Comparison of ENCODE assay signal across 26 cellular contexts in genomic region chr15:39014682-39015081, GRCh38.
A peak's percentile ranks its signal among the peaks of the same experiment; 100 is the strongest.
DNase-seq lines count a peak whose midpoint lies in the region; ATAC-seq, FAIRE-seq and TF ChIP-seq lines count a peak whose summit lies in the region.
"Had no signal": no experiment of that assay in that cellular context is flagged by ENCODE, and none has a peak within 500 bp of the region (broad histone marks: within the 10 kb centered on the region; RNA-seq: fewer than 3 reads in every experiment).

No MANE protein-coding gene starts in this region.

- H3K4me2 ChIP-seq in HepG2 (ENCODE audit: low read depth, low read length) (no peak overlapping the region), hepatocyte (no peak overlapping the region), trophoblast cell (ENCODE audit: low read length) (peak overlapping the region; percentile 34)
- H3K4me2 ChIP-seq: BLaER1 treated with 17β-estradiol and CSF1 and Interleukin-3, amounts not matched to agents 10 nM and 100 nM had no signal

- CTCF ChIA-PET in HepG2 (lab: Yijun Ruan, JAX; ENCODE audit: low intra/inter-chr PET ratio, low total read pairs), result no interaction called here

- no peak overlapping the region for H2AK5ac ChIP-seq in trophoblast cell (ENCODE audit: low read length)

- TF ChIP-seq POLR2A in HepG2 (IDR thresholded peaks at IDR 0.05; ENCODE audit: insufficient read depth in 1 of 2, low read depth in 2 of 2, low read length in 2 of 2) (no peak), right lobe of liver (IDR thresholded peaks at IDR 0.05) (no peak)

- no peak overlapping the region for H4K12ac ChIP-seq in trophoblast cell (ENCODE audit: low read depth, low read length)

- no peak overlapping the region for H4K91ac ChIP-seq in trophoblast cell (ENCODE audit: low read depth, low read length)

- peaks cover 2% of the 10 kb centered on the region for H3K79me1 ChIP-seq in trophoblast cell (ENCODE audit: low read length)

- H4K8ac ChIP-seq in trophoblast cell (ENCODE audit: low read depth, low read length), result no peak overlapping the region

- ATAC-seq in HepG2 (no peak), right lobe of liver (no peak), esophagus mucosa (no peak)
- ATAC-seq: GM12878 had no signal

- H3K4me1 ChIP-seq in HepG2 (ENCODE audit: insufficient read depth, low read length) (no peaks in the 10 kb centered on the region), right lobe of liver (no peaks in the 10 kb centered on the region), hepatocyte (ENCODE audit: insufficient read depth) (no peaks in the 10 kb centered on the region), trophoblast cell (ENCODE audit: control insufficient read depth in 1 of 2, insufficient read depth in 2 of 2, low read length in 2 of 2) (no peaks in the 10 kb centered on the region)
- H3K4me1 ChIP-seq: BE2C had no signal

- H2AFZ ChIP-seq in HepG2 (ENCODE audit: low read length) (no peak overlapping the region), hepatocyte (no peak overlapping the region), trophoblast cell (ENCODE audit: insufficient read depth, low read length, poor library complexity) (no peak overlapping the region)
- H2AFZ ChIP-seq: GM23248 had no signal

- no peak overlapping the region for H3K23ac ChIP-seq in trophoblast cell (ENCODE audit: low read length)

- H3K14ac ChIP-seq in trophoblast cell (ENCODE audit: low read length), result no peak overlapping the region

- H3K9ac ChIP-seq in HepG2 (ENCODE audit: insufficient read depth, low read depth, low read length) (no peak overlapping the region), trophoblast cell (ENCODE audit: low read length) (no peak overlapping the region)
- H3K9ac ChIP-seq: BLaER1 treated with 17β-estradiol and CSF1 and Interleukin-3, amounts not matched to agents 10 nM and 100 nM; GM23248 had no signal

- H2BK12ac ChIP-seq in trophoblast cell (ENCODE audit: low read length), result no peak overlapping the region

- H2BK5ac ChIP-seq in trophoblast cell (ENCODE audit: low read depth, low read length, poor library complexity), result no peak overlapping the region

- POLR2A ChIA-PET in HepG2 (lab: Yijun Ruan, JAX), result no interaction called here

- H3K4me3 ChIP-seq in HepG2 (replicated peaks in 1 of 3; ENCODE audit: insufficient read depth in 1 of 3, low read depth in 2 of 3, low read length in 3 of 3), result no peak overlapping the region
- no peak overlapping the region for H3K4me3 ChIP-seq in right lobe of liver
- H3K4me3 ChIP-seq in hepatocyte, result no peak overlapping the region
- H3K4me3 ChIP-seq in trophoblast cell (ENCODE audit: low read depth, low read length), result no peak overlapping the region
- H3K4me3 ChIP-seq: BLaER1 treated with 17β-estradiol and CSF1 and Interleukin-3, amounts not matched to agents 10 nM and 100 nM; GM12878; GM23248 had no signal

- H2BK120ac ChIP-seq in trophoblast cell (ENCODE audit: insufficient read depth, low read length, poor library complexity), result no peak overlapping the region

- H4K20me1 ChIP-seq in HepG2 (ENCODE audit: insufficient read depth, low read length) (no peaks in the 10 kb centered on the region), hepatocyte (ENCODE audit: insufficient read depth, poor library complexity, severe bottlenecking) (no peaks in the 10 kb centered on the region)
- H4K20me1 ChIP-seq: BLaER1 treated with 17β-estradiol and CSF1 and Interleukin-3, amounts not matched to agents 10 nM and 100 nM had no signal

- H3K9me2 ChIP-seq in hepatocyte (replicated peaks; ENCODE audit: insufficient read depth), result no peaks in the 10 kb centered on the region

- no peak for FAIRE-seq in HepG2 (lab: Jason Lieb, UNC)
- FAIRE-seq: A204.1, D721Med, GM12878, GM19239, H1 had no signal

- H3K18ac ChIP-seq in trophoblast cell (ENCODE audit: low read length), result no peak overlapping the region

- intact Hi-C loops in HepG2 (cut with micrococcal nuclease; ENCODE audit: unreplicated experiment), result no loop called here
- intact Hi-C loops in right lobe of liver (cut with DNase I), result no loop called here

- H3K36me3 ChIP-seq in HepG2 (replicated peaks in 1 of 2; ENCODE audit: control insufficient read depth in 1 of 2, insufficient read depth in 2 of 2, low read length in 2 of 2) (no peaks in the 10 kb centered on the region), right lobe of liver (no peaks in the 10 kb centered on the region), hepatocyte (replicated peaks; ENCODE audit: insufficient read depth, low read depth) (no peaks in the 10 kb centered on the region), trophoblast cell (ENCODE audit: control insufficient read depth in 1 of 2, insufficient read depth in 2 of 2, low read length in 2 of 2) (no peaks in the 10 kb centered on the region)
- H3K36me3 ChIP-seq: BE2C; BLaER1 treated with 17β-estradiol and CSF1 and Interleukin-3, amounts not matched to agents 10 nM and 100 nM had no signal

- no peak overlapping the region for H3K4ac ChIP-seq in trophoblast cell (ENCODE audit: low read depth, low read length)

- H3K27ac ChIP-seq in HepG2 (ENCODE audit: extremely low read length, insufficient read depth, low read length) (no peak overlapping the region), right lobe of liver (no peak overlapping the region), hepatocyte (peak overlapping the region; percentile 33), trophoblast cell (ENCODE audit: low read depth, low read length) (peak overlapping the region; percentile 31)
- H3K27ac ChIP-seq: 22Rv1; BLaER1 treated with 17β-estradiol and CSF1 and Interleukin-3, amounts not matched to agents 10 nM and 100 nM; GM23248 had no signal

- 0% methylated on average over 1 of the region's 1 CpG for WGBS in HepG2 (ENCODE audit: low lambda C conversion rate)
- 14% methylated on average over 1 of the region's 1 CpG for WGBS in right lobe of liver (ENCODE audit: insufficient coverage, low coverage, low lambda C conversion rate, missing lambda C conversion rate)
- WGBS in hepatocyte (ENCODE audit: low lambda C conversion rate, missing lambda C conversion rate), result 43% methylated on average over 1 of the region's 1 CpG
- no CpG with 5 or more reads among the region's 1 CpG for WGBS in trophoblast cell (ENCODE audit: extremely low coverage, insufficient coverage, insufficient read length)

- BruUV-seq in HepG2 (replicated peaks; lab: Mats Ljungman, UMichigan), result no TSS peak

- TF ChIP-seq RAD21 in HepG2 (CRISPR knock-in tag; IDR thresholded peaks at IDR 0.05), result no peak

- H3K27me3 ChIP-seq in HepG2 (ENCODE audit: control insufficient read depth in 1 of 2, insufficient read depth in 2 of 2, low read length in 2 of 2), result no peaks in the 10 kb centered on the region; a peak in 1 of 5 replicates
- H3K27me3 ChIP-seq in right lobe of liver, result no peaks in the 10 kb centered on the region
- no peaks in the 10 kb centered on the region for H3K27me3 ChIP-seq in hepatocyte
- no peaks in the 10 kb centered on the region for H3K27me3 ChIP-seq in trophoblast cell (ENCODE audit: insufficient read depth, low read length)
- H3K27me3 ChIP-seq: BLaER1 treated with 17β-estradiol and CSF1 and Interleukin-3, amounts not matched to agents 10 nM and 100 nM had no signal

- H3K79me2 ChIP-seq in HepG2 (ENCODE audit: insufficient read depth, low read length) (no peaks in the 10 kb centered on the region), hepatocyte (no peaks in the 10 kb centered on the region), trophoblast cell (ENCODE audit: control insufficient read depth, insufficient read depth, low read length, poor library complexity) (no peaks in the 10 kb centered on the region)

- no peak for DNase-seq in HepG2 (ENCODE audit: low spot score)
- DNase-seq in right lobe of liver, result no peak
- DNase-seq in hepatocyte (ENCODE audit: low spot score), result peak; percentile 15
- DNase-seq in trophoblast cell, result peak; percentile 72 to 93
- DNase-seq in NCI-H146 (lab: John Stamatoyannopoulos, UW), result no peak
- no peak for DNase-seq in SHP77 treated with DMSO at 0.1 percent for 48 hours (lab: John Stamatoyannopoulos, UW)
- DNase-seq: ACHN; AML-193; BE2C; CD4-positive, alpha-beta T cell; CD8-positive, alpha-beta memory T cell; DMS 273 treated with DMSO at 0.1 percent for 48 hours; DMS79; EL; GDM1; GM23248; H7; HCEC 1CT had no signal

- TF ChIP-seq CTCF in HepG2 (CRISPR knock-in tag; IDR thresholded peaks at IDR 0.05), result no peak
- TF ChIP-seq CTCF in right lobe of liver (IDR thresholded peaks at IDR 0.05), result no peak
- TF ChIP-seq CTCF in hepatocyte (IDR thresholded peaks at IDR 0.05; ENCODE audit: poor library complexity), result no peak

- in situ Hi-C loops in HepG2 (cut with HindIII; ENCODE audit: extremely low pct_ligation_motif_present, low pct_unique_long_range_greater_than_20kb), result no loop called here

- H3K9me3 ChIP-seq in HepG2 (ENCODE audit: low read length), result peaks cover 13% of the 10 kb centered on the region
- no peaks in the 10 kb centered on the region for H3K9me3 ChIP-seq in right lobe of liver
- peaks cover 5% of the 10 kb centered on the region for H3K9me3 ChIP-seq in hepatocyte (ENCODE audit: low read depth)
- peaks cover 2% of the 10 kb centered on the region for H3K9me3 ChIP-seq in trophoblast cell (ENCODE audit: insufficient read depth, low read depth, low read length)
- H3K9me3 ChIP-seq: BE2C had no signal

- TF ChIP-seq EP300 in HepG2 (IDR thresholded peaks at IDR 0.05; ENCODE audit: low read depth in 2 of 2, low read length in 2 of 2) (no peak), HepG2 (CRISPR knock-in tag; IDR thresholded peaks at IDR 0.05; ENCODE audit: borderline replicate concordance) (no peak)

TF ChIP-seq in HepG2, 621 proteins besides CTCF, POLR2A, EP300 and RAD21:
- TF ChIP-seq ATF7 (IDR thresholded peaks at IDR 0.05), result 0 out of 2 replicates have a peak, but pooled peaks have one; percentile 40
- no peak for TF ChIP-seq ATF7 (CRISPR knock-in tag; IDR thresholded peaks at IDR 0.05)
- TF ChIP-seq ZNF260 (CRISPR knock-in tag; IDR thresholded peaks at IDR 0.05; ENCODE audit: borderline replicate concordance, low read depth), result no peak
- TF ChIP-seq ZNF576 (CRISPR knock-in tag; IDR thresholded peaks at IDR 0.05), result no peak
- TF ChIP-seq ZFY (CRISPR knock-in tag; IDR thresholded peaks at IDR 0.05), result no peak
TF ChIP-seq in HepG2: peak in this region for 1.

Comparison
In these comparisons a context has a peak if more than half of its experiments do, and no peak if none do; other contexts are left out.
1. DNase-seq: peak in hepatocyte (single experiment) and trophoblast cell (2 of 2); none in HepG2 (single experiment), right lobe of liver (0 of 3), NCI-H146 (single experiment) and SHP77 treated with DMSO at 0.1 percent for 48 hours (single experiment).
2. H3K27ac ChIP-seq: peak in hepatocyte (single experiment) and trophoblast cell (single experiment); none in HepG2 (single experiment) and right lobe of liver (0 of 3).